Comparison of ENCODE assay signal across 32 cellular contexts in the genomic region with DNA sequence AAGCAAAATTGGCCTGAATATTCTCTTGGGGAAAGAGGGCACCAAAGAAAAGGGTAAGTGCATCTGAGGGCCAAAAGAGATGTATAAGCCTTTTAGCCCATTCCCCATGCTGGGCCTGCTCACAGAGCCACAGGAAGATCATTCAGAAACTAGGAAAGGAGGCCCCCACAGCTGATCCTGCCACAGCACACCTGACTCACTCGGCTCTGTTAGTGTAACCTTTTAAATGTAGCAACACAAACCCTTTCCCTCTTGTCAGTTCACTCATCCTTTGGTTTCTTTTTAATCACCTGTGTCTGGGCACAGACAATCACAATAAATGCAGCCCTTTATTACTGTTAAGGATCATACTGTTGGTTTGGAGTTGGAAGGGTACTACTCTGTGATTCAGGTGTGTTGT.
DNase-seq lines count a peak whose midpoint lies in the region; ATAC-seq and TF ChIP-seq lines count a peak whose summit lies in the region.
"Had no signal": no experiment of that assay in that cellular context is flagged by ENCODE, and none has a peak within 500 bp of the region (broad histone marks: within the 10 kb centered on the region; RNA-seq: fewer than 3 reads in every experiment).

No MANE protein-coding gene starts in this region.

- no peak overlapping the region for H3K4me3 Mint-ChIP-seq in activated CD4-positive, alpha-beta T cell treated with anti-CD3 and anti-CD28 coated beads for 36 hours
- no peak overlapping the region for H3K4me3 Mint-ChIP-seq in CD4-positive, alpha-beta T cell
- H3K4me3 Mint-ChIP-seq in WTC11 (no peak overlapping the region), naive B cell (no peak overlapping the region)
- H3K4me3 Mint-ChIP-seq: activated B cell treated with CpG ODN at 0.5 μM for 24 hours; HFFc6; nephron; stimulated activated naive B cell treated with anti-CD40 and anti-IgM and Interleukin-4, amounts not matched to agents 10 μg/mL and 1 μg/mL and 100 μg/mL, for 72 hours had no signal

- TF ChIP-seq CTCF in CD4-positive, alpha-beta T cell (IDR thresholded peaks at IDR 0.05) = no peak
- TF ChIP-seq CTCF in WTC11 (IDR thresholded peaks at IDR 0.05) (no peak), RWPE1 (conservative IDR thresholded peaks at IDR 0.05; ENCODE audit: low read depth) (no peak)

- CTCF ChIA-PET in activated CD4-positive, alpha-beta T cell treated with anti-CD3 and anti-CD28 coated beads for 36 hours (lab: Charles Lee) = no interaction called here
- CTCF ChIA-PET in CD4-positive, alpha-beta T cell (lab: Charles Lee) = interaction anchor here (0.7 kb wide), 1 partner anchor 15 kb away, joined by 3 read pairs; no protein-coding TSS in a partner anchor
- CTCF ChIA-PET in WTC11 (lab: Charles Lee) = no interaction called here
- CTCF ChIA-PET in RWPE1 (lab: Yijun Ruan, JAX) = interaction anchor here (0.6 kb wide), 1 partner anchor 111 kb away, joined by 8 read pairs; no protein-coding TSS in a partner anchor

- H3K27me3 Mint-ChIP-seq in activated CD4-positive, alpha-beta T cell treated with anti-CD3 and anti-CD28 coated beads for 36 hours = no peaks in the 10 kb centered on the region
- H3K27me3 Mint-ChIP-seq in CD4-positive, alpha-beta T cell = no peaks in the 10 kb centered on the region
- H3K27me3 Mint-ChIP-seq in WTC11 (ENCODE audit: low read depth) (no peaks in the 10 kb centered on the region; the same call in 1 of the 2 replicates), naive B cell (no peaks in the 10 kb centered on the region)
- H3K27me3 Mint-ChIP-seq: activated B cell treated with CpG ODN at 0.5 μM for 24 hours; stimulated activated naive B cell treated with anti-CD40 and anti-IgM and Interleukin-4, amounts not matched to agents 10 μg/mL and 1 μg/mL and 100 μg/mL, for 72 hours had no signal

- ATAC-seq in activated CD4-positive, alpha-beta T cell treated with anti-CD3 and anti-CD28 coated beads for 36 hours = peak; percentile 81
- no peak for ATAC-seq in CD4-positive, alpha-beta T cell (ENCODE audit: poor library complexity)
- no peak for ATAC-seq in WTC11
- no peak for ATAC-seq in naive B cell (ENCODE audit: low read depth in 2 of 2)
- ATAC-seq: stimulated activated naive B cell treated with anti-CD40 and anti-IgM and Interleukin-4, amounts not matched to agents 10 μg/mL and 1 μg/mL and 100 μg/mL, for 72 hours had no signal

- intact Hi-C loops in activated CD4-positive, alpha-beta T cell treated with anti-CD3 and anti-CD28 coated beads for 36 hours (cut with DNase I, micrococcal nuclease) = no loop called here
- intact Hi-C loops in CD4-positive, alpha-beta T cell (cut with DNase I, micrococcal nuclease) = no loop called here

- peak; percentile 45 for DNase-seq in activated CD4-positive, alpha-beta T cell treated with anti-CD3 and anti-CD28 coated beads for 36 hours
- DNase-seq in activated CD4-positive, alpha-beta T cell treated with anti-CD3 and anti-CD28 coated beads, Interleukin-2, amount 50 U/mL, for 48 hours = no peak
- no peak for DNase-seq in CD4-positive, alpha-beta T cell
- DNase-seq in WTC11 (ENCODE audit: low spot score) (no peak), naive B cell (no peak), RWPE1 (ENCODE audit: low spot score) (no peak), cerebellar nuclear complex (lab: John Stamatoyannopoulos, UW) (no peak), cerebellar cortex (ENCODE audit: low spot score) (no peak)
- DNase-seq: activated B cell treated with CpG ODN at 0.5 μM for 24 hours; activated CD4-positive, alpha-beta T cell treated with anti-CD3 and anti-CD28 coated beads, Interleukin-2, amount 50 U/mL, for 1 hour; activated CD8-positive, alpha-beta memory T cell treated with anti-CD3 and anti-CD28 coated beads, Interleukin-2, amount 50 U/mL, for 4 hours; adrenal gland; C1 segment of cervical spinal cord; Calu3; DMS79 treated with DMSO at 0.1 percent for 48 hours; GDM1; GOT3; HFFc6; kidney glomerular epithelial cell; MG63; midbrain; NCI-H1105; NCI-H187 treated with DMSO at 0.1 percent for 48 hours; NCI-H2171 treated with DMSO at 0.1 percent for 48 hours; NCI-H510A; SJCRH30; stimulated activated CD4-positive, alpha-beta T cell treated with anti-CD3 and anti-CD28 coated beads, Interleukin-15, amount 100 ng/mL, for 24 hours; stimulated activated naive B cell treated with anti-CD40 and anti-IgM and Interleukin-4, amounts not matched to agents 10 μg/mL and 1 μg/mL and 100 μg/mL, for 72 hours; SW 1271 had no signal

- no peaks in the 10 kb centered on the region for H3K27me3 ChIP-seq in CD4-positive, alpha-beta T cell (ENCODE audit: control insufficient read depth, insufficient read depth, low read length)
- H3K27me3 ChIP-seq: adrenal gland, MG63, SJCRH30 had no signal

- H3K4me1 Mint-ChIP-seq in activated CD4-positive, alpha-beta T cell treated with anti-CD3 and anti-CD28 coated beads for 36 hours = peaks cover 8% of the 10 kb centered on the region
- no peaks in the 10 kb centered on the region for H3K4me1 Mint-ChIP-seq in CD4-positive, alpha-beta T cell (ENCODE audit: low read depth)
- H3K4me1 Mint-ChIP-seq in WTC11 (no peaks in the 10 kb centered on the region), naive B cell (no peaks in the 10 kb centered on the region)
- H3K4me1 Mint-ChIP-seq: activated B cell treated with CpG ODN at 0.5 μM for 24 hours; stimulated activated naive B cell treated with anti-CD40 and anti-IgM and Interleukin-4, amounts not matched to agents 10 μg/mL and 1 μg/mL and 100 μg/mL, for 72 hours had no signal

- no peak overlapping the region for H3K27ac ChIP-seq in CD4-positive, alpha-beta T cell (ENCODE audit: low read depth, low read length)
- no peak overlapping the region for H3K27ac ChIP-seq in RWPE1
- H3K27ac ChIP-seq: 22Rv1, adrenal gland, KMS-11, SJCRH30 had no signal

- peaks cover 17% of the 10 kb centered on the region for H3K36me3 Mint-ChIP-seq in activated CD4-positive, alpha-beta T cell treated with anti-CD3 and anti-CD28 coated beads for 36 hours (ENCODE audit: low read depth)
- peaks cover 49% of the 10 kb centered on the region for H3K36me3 Mint-ChIP-seq in CD4-positive, alpha-beta T cell (ENCODE audit: low read depth)
- peaks cover 20% of the 10 kb centered on the region for H3K36me3 Mint-ChIP-seq in WTC11
- H3K36me3 Mint-ChIP-seq in naive B cell = peaks cover 4 to 20% of the 10 kb centered on the region in 2 donors

- POLR2A ChIA-PET in activated CD4-positive, alpha-beta T cell treated with anti-CD3 and anti-CD28 coated beads for 36 hours (lab: Charles Lee) = no interaction called here
- POLR2A ChIA-PET in CD4-positive, alpha-beta T cell (lab: Charles Lee) = no interaction called here
- POLR2A ChIA-PET in WTC11 (lab: Charles Lee) = no interaction called here
- POLR2A ChIA-PET in RWPE1 (lab: Yijun Ruan, JAX; ENCODE audit: low non-redundant PET) = no interaction called here

- H3K9me3 ChIP-seq in CD4-positive, alpha-beta T cell (ENCODE audit: control insufficient read depth, low read length) = no peaks in the 10 kb centered on the region
- H3K9me3 ChIP-seq: adrenal gland, MG63, SJCRH30 had no signal

- no peaks in the 10 kb centered on the region for H3K9me3 Mint-ChIP-seq in activated CD4-positive, alpha-beta T cell treated with anti-CD3 and anti-CD28 coated beads for 36 hours (ENCODE audit: low read depth)
- no peaks in the 10 kb centered on the region for H3K9me3 Mint-ChIP-seq in CD4-positive, alpha-beta T cell
- H3K9me3 Mint-ChIP-seq in WTC11 (0 out of 2 replicates have a peak, but pooled peaks cover 4% of the 10 kb centered on the region), naive B cell (peaks cover 0 to under 1% (median 0%) of the 10 kb centered on the region in 7 donors)
- H3K9me3 Mint-ChIP-seq: activated B cell treated with CpG ODN at 0.5 μM for 24 hours; HFFc6; stimulated activated naive B cell treated with anti-CD40 and anti-IgM and Interleukin-4, amounts not matched to agents 10 μg/mL and 1 μg/mL and 100 μg/mL, for 72 hours had no signal

- peak overlapping the region; percentile 37 for H3K27ac Mint-ChIP-seq in activated CD4-positive, alpha-beta T cell treated with anti-CD3 and anti-CD28 coated beads for 36 hours
- H3K27ac Mint-ChIP-seq in CD4-positive, alpha-beta T cell = peak overlapping the region; percentile 35
- H3K27ac Mint-ChIP-seq in WTC11 (peak overlapping the region; percentile 59; the same call in 1 of the 2 replicates), naive B cell (peak overlapping the region; percentile 18 to 93 (median 60))
- H3K27ac Mint-ChIP-seq: activated B cell treated with CpG ODN at 0.5 μM for 24 hours; HFFc6; nephron; stimulated activated naive B cell treated with anti-CD40 and anti-IgM and Interleukin-4, amounts not matched to agents 10 μg/mL and 1 μg/mL and 100 μg/mL, for 72 hours had no signal

TF ChIP-seq in WTC11, 78 proteins besides CTCF, POLR2A, EP300 and RAD21 (continues in another document):
- no peak for TF ChIP-seq TEAD1 (CRISPR knock-in tag; IDR thresholded peaks at IDR 0.05)
- TF ChIP-seq SOX15 (CRISPR knock-in tag; IDR thresholded peaks at IDR 0.05) = no peak
- TF ChIP-seq, protein P1, sequence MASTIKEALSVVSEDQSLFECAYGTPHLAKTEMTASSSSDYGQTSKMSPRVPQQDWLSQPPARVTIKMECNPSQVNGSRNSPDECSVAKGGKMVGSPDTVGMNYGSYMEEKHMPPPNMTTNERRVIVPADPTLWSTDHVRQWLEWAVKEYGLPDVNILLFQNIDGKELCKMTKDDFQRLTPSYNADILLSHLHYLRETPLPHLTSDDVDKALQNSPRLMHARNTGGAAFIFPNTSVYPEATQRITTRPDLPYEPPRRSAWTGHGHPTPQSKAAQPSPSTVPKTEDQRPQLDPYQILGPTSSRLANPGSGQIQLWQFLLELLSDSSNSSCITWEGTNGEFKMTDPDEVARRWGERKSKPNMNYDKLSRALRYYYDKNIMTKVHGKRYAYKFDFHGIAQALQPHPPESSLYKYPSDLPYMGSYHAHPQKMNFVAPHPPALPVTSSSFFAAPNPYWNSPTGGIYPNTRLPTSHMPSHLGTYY (CRISPR knock-in tag; IDR thresholded peaks at IDR 0.05) = no peak
- no peak for TF ChIP-seq FOXJ3 (CRISPR knock-in tag; IDR thresholded peaks at IDR 0.05; ENCODE audit: borderline replicate concordance)
- TF ChIP-seq, protein P2, sequence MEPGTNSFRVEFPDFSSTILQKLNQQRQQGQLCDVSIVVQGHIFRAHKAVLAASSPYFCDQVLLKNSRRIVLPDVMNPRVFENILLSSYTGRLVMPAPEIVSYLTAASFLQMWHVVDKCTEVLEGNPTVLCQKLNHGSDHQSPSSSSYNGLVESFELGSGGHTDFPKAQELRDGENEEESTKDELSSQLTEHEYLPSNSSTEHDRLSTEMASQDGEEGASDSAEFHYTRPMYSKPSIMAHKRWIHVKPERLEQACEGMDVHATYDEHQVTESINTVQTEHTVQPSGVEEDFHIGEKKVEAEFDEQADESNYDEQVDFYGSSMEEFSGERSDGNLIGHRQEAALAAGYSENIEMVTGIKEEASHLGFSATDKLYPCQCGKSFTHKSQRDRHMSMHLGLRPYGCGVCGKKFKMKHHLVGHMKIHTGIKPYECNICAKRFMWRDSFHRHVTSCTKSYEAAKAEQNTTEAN (CRISPR knock-in tag; IDR thresholded peaks at IDR 0.05) = no peak

Comparison
In these comparisons a context has a peak if more than half of its experiments do, and no peak if none do; other contexts are left out.
1. CTCF ChIA-PET loops: an anchor here in CD4-positive, alpha-beta T cell (0.7 kb wide) and RWPE1 (0.6 kb wide); none called in activated CD4-positive, alpha-beta T cell treated with anti-CD3 and anti-CD28 coated beads for 36 hours and WTC11.